Comparison of ENCODE assay signal across 31 cellular contexts in the genomic region with DNA sequence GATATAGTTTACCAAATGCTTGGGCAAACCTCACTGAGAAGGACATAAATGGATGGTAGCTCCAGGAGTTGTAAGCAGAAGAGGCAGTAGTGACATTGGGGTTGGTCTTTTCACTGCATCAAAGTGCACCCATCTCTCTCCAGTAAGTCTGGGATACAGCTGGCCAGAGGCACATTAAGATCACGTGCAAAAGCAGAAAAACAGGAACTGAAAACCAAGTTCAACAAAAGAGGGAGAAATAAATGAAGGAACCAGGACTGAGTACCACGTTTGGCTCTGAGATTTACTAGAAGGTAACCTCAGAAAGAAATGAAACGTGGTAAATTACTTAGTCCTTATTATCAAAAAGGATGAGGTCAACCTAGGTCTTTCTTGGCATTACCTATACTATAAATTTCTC.
DNase-seq lines count a peak whose midpoint lies in the region; ATAC-seq lines count a peak whose summit lies in the region.
"Had no signal": no experiment of that assay in that cellular context is flagged by ENCODE, and none has a peak within 500 bp of the region (broad histone marks: within the 10 kb centered on the region; RNA-seq: fewer than 3 reads in every experiment).

No MANE protein-coding gene starts in this region.

- no peak overlapping the region for H2AK5ac ChIP-seq in neuronal stem cell (ENCODE audit: low read depth, low read length)

- no peaks in the 10 kb centered on the region for H3K27me3 Mint-ChIP-seq in activated T-helper 1 cell treated with anti-CD3 and anti-CD28 coated beads, Interleukin-12 subunit alpha, Interleukin-12 subunit beta, Interleukin-2, Interleukin-4 antibody, amounts not matched to agents 30 ng/mL and 10 ng/mL and 1 ng/mL, durations not matched to agents 14 hours and 24 hours and 36 hours (ENCODE audit: insufficient read depth)
- H3K27me3 Mint-ChIP-seq: IgD-negative memory B cell, T-cell had no signal

- H3K4me1 Mint-ChIP-seq in activated T-helper 1 cell treated with anti-CD3 and anti-CD28 coated beads, Interleukin-12 subunit alpha, Interleukin-12 subunit beta, Interleukin-2, Interleukin-4 antibody, amounts not matched to agents 30 ng/mL and 10 ng/mL and 1 ng/mL, durations not matched to agents 14 hours and 24 hours and 36 hours (ENCODE audit: low read depth) = no peaks in the 10 kb centered on the region
- H3K4me1 Mint-ChIP-seq: CD14-positive monocyte; CD8-positive, alpha-beta memory T cell; IgD-negative memory B cell; T-cell had no signal

- intact Hi-C loops in left ventricle myocardium superior (cut with micrococcal nuclease) = no loop called here
- intact Hi-C loops in activated T-helper 1 cell treated with anti-CD3 and anti-CD28 coated beads, Interleukin-12 subunit alpha, Interleukin-12 subunit beta, Interleukin-2, Interleukin-4 antibody, amounts not matched to agents 30 ng/mL and 10 ng/mL and 1 ng/mL, durations not matched to agents 14 hours and 24 hours and 36 hours (cut with micrococcal nuclease) = no loop called here

- no peaks in the 10 kb centered on the region for H3K4me1 ChIP-seq in neuronal stem cell (ENCODE audit: control insufficient read depth in 2 of 2, insufficient read depth in 1 of 2, low read depth in 1 of 2, low read length in 2 of 2)
- H3K4me1 ChIP-seq: BE2C, SJCRH30 had no signal

- H2AFZ ChIP-seq in neuronal stem cell (ENCODE audit: low read length) = no peak overlapping the region
- H2AFZ ChIP-seq: GM23248 had no signal

- no peak overlapping the region for H2BK15ac ChIP-seq in neuronal stem cell (ENCODE audit: low read length)

- H4K91ac ChIP-seq in neuronal stem cell (ENCODE audit: low read depth, low read length, poor library complexity) = no peak overlapping the region

- no peak overlapping the region for H2BK120ac ChIP-seq in neuronal stem cell (ENCODE audit: low read depth, low read length)

- H3K4me3 ChIP-seq in neuronal stem cell (ENCODE audit: low read length in 2 of 2) = no peak overlapping the region
- H3K4me3 ChIP-seq: GM23248, SJCRH30 had no signal

- no peaks in the 10 kb centered on the region for H3K36me3 Mint-ChIP-seq in activated T-helper 1 cell treated with anti-CD3 and anti-CD28 coated beads, Interleukin-12 subunit alpha, Interleukin-12 subunit beta, Interleukin-2, Interleukin-4 antibody, amounts not matched to agents 30 ng/mL and 10 ng/mL and 1 ng/mL, durations not matched to agents 14 hours and 24 hours and 36 hours (ENCODE audit: low read depth)
- H3K36me3 Mint-ChIP-seq: CD14-positive monocyte, T-cell had no signal

- no CpG with 5 or more reads among the region's 3 CpGs for WGBS in neuronal stem cell (ENCODE audit: extremely low coverage in 2 of 2, insufficient read length in 2 of 2, insufficient replicate concordance in 1 of 2), 2 donors

- no peaks in the 10 kb centered on the region for H3K79me1 ChIP-seq in neuronal stem cell (ENCODE audit: low read depth, low read length)

- H3K4me3 Mint-ChIP-seq in activated T-helper 1 cell treated with anti-CD3 and anti-CD28 coated beads, Interleukin-12 subunit alpha, Interleukin-12 subunit beta, Interleukin-2, Interleukin-4 antibody, amounts not matched to agents 30 ng/mL and 10 ng/mL and 1 ng/mL, durations not matched to agents 14 hours and 24 hours and 36 hours = no peak overlapping the region
- H3K4me3 Mint-ChIP-seq: CD14-positive monocyte; CD8-positive, alpha-beta memory T cell; HFFc6; IgD-negative memory B cell; T-cell had no signal

- no peak overlapping the region for H2BK12ac ChIP-seq in neuronal stem cell (ENCODE audit: low read length)

- H3K4me2 ChIP-seq in neuronal stem cell (ENCODE audit: insufficient read depth, low read length, poor library complexity, severe bottlenecking) = no peak overlapping the region
- H3K4me2 ChIP-seq: KMS-11 had no signal

- peak overlapping the region; percentile 23 for H4K8ac ChIP-seq in neuronal stem cell (ENCODE audit: low read depth, low read length)

- H3K27ac ChIP-seq in neuronal stem cell (replicated peaks; ENCODE audit: low read length) = no peak overlapping the region
- H3K27ac ChIP-seq: GM23248, KMS-11, SJCRH30 had no signal

- H3K27me3 ChIP-seq in neuronal stem cell (ENCODE audit: control insufficient read depth in 3 of 3, insufficient read depth in 3 of 3, low read depth in 1 of 3, low read length in 3 of 3) = no peaks in the 10 kb centered on the region
- H3K27me3 ChIP-seq: BE2C, SJCRH30 had no signal

- H3K9me3 ChIP-seq in neuronal stem cell (replicated peaks in 1 of 2; ENCODE audit: control insufficient read depth in 2 of 2, insufficient read depth in 1 of 2, low read depth in 1 of 2, low read length in 2 of 2) = no peaks in the 10 kb centered on the region
- H3K9me3 ChIP-seq: BE2C, SJCRH30 had no signal

- no peaks in the 10 kb centered on the region for H3K36me3 ChIP-seq in neuronal stem cell (replicated peaks in 1 of 2; ENCODE audit: control insufficient read depth in 2 of 2, insufficient read depth in 2 of 2, low read length in 2 of 2)
- H3K36me3 ChIP-seq: BE2C, SJCRH30 had no signal

- no peak overlapping the region for H3K4ac ChIP-seq in neuronal stem cell (ENCODE audit: low read length)

- no peak overlapping the region for H3K14ac ChIP-seq in neuronal stem cell (ENCODE audit: low read length)

- H3K9me3 Mint-ChIP-seq in activated T-helper 1 cell treated with anti-CD3 and anti-CD28 coated beads, Interleukin-12 subunit alpha, Interleukin-12 subunit beta, Interleukin-2, Interleukin-4 antibody, amounts not matched to agents 30 ng/mL and 10 ng/mL and 1 ng/mL, durations not matched to agents 14 hours and 24 hours and 36 hours = peaks cover 8% of the 10 kb centered on the region
- H3K9me3 Mint-ChIP-seq: HFFc6 had no signal

- H3K27ac Mint-ChIP-seq in activated T-helper 1 cell treated with anti-CD3 and anti-CD28 coated beads, Interleukin-12 subunit alpha, Interleukin-12 subunit beta, Interleukin-2, Interleukin-4 antibody, amounts not matched to agents 30 ng/mL and 10 ng/mL and 1 ng/mL, durations not matched to agents 14 hours and 24 hours and 36 hours = no peak overlapping the region
- H3K27ac Mint-ChIP-seq: CD14-positive monocyte; CD8-positive, alpha-beta memory T cell; HFFc6; IgD-negative memory B cell; T-cell had no signal

- H3K23ac ChIP-seq in neuronal stem cell (ENCODE audit: low read depth, low read length, poor library complexity) = no peak overlapping the region

- DNase-seq in SIG-M5 treated with dmso at 0.1 percent for 504 hours (lab: John Stamatoyannopoulos, UW; ENCODE audit: unreplicated experiment) = peak; percentile 42
- DNase-seq in SIG-M5 (lab: John Stamatoyannopoulos, UW) = no peak
- peak; percentile 58 for DNase-seq in MV-4-11 (lab: John Stamatoyannopoulos, UW)
- DNase-seq in RPMI8226 = peak; percentile 33
- no peak for DNase-seq in neuronal stem cell (ENCODE audit: low spot score)
- no peak for DNase-seq in left ventricle myocardium superior
- DNase-seq in activated T-helper 1 cell treated with anti-CD3 and anti-CD28 coated beads, Interleukin-12 subunit alpha, Interleukin-12 subunit beta, Interleukin-2, Interleukin-4 antibody, amounts not matched to agents 30 ng/mL and 10 ng/mL and 1 ng/mL, durations not matched to agents 14 hours and 24 hours and 36 hours (ENCODE audit: low spot score) = no peak
- no peak for DNase-seq in NCI-H748 treated with DMSO at 0.1 percent for 48 hours (lab: John Stamatoyannopoulos, UW)
- DNase-seq: 8988T; ACHN; BE2C; CD8-positive, alpha-beta memory T cell; DMS 273 treated with DMSO at 0.1 percent for 48 hours; DMS79; GDM1; GM23248; H7; HFFc6; MM.1S; NCI-H1105 treated with DMSO at 0.1 percent for 48 hours; NCI-H146; NCI-H1930; NCI-H2107; NCI-H446; NCI-H526; SJCRH30; T-cell had no signal

- no peak overlapping the region for H2BK5ac ChIP-seq in neuronal stem cell (ENCODE audit: low read length)

- no peak overlapping the region for H3K9ac ChIP-seq in neuronal stem cell (ENCODE audit: low read depth, low read length, poor library complexity)
- H3K9ac ChIP-seq: GM23248, KMS-11 had no signal

- ATAC-seq in left ventricle myocardium superior = no peak
- ATAC-seq: Panc1, T-cell had no signal

- no peak overlapping the region for H3K18ac ChIP-seq in neuronal stem cell (ENCODE audit: low read length)

Comparison
In these comparisons a context has a peak if more than half of its experiments do, and no peak if none do; other contexts are left out.
1. DNase-seq: peak in SIG-M5 treated with dmso at 0.1 percent for 504 hours (single experiment), MV-4-11 (single experiment) and RPMI8226 (single experiment); none in SIG-M5 (single experiment), neuronal stem cell (single experiment), left ventricle myocardium superior (single experiment), activated T-helper 1 cell treated with anti-CD3 and anti-CD28 coated beads, Interleukin-12 subunit alpha, Interleukin-12 subunit beta, Interleukin-2, Interleukin-4 antibody, amounts not matched to agents 30 ng/mL and 10 ng/mL and 1 ng/mL, durations not matched to agents 14 hours and 24 hours and 36 hours (single experiment) and NCI-H748 treated with DMSO at 0.1 percent for 48 hours (single experiment).